In genomic region chrX:46579250-46579649, GRCh38 we compare ENCODE assay signal across 22 cellular contexts. TPM values are rescaled to one million over a fixed set of nuclear protein-coding genes. Genes with fewer than 3 reads are reported as not detected.
A peak's percentile ranks its signal among the peaks of the same experiment; 100 is the strongest.
DNase-seq lines count a peak whose midpoint lies in the region; FAIRE-seq and TF ChIP-seq lines count a peak whose summit lies in the region.
"Had no signal": no experiment of that assay in that cellular context is flagged by ENCODE, and none has a peak within 500 bp of the region (broad histone marks: within the 10 kb centered on the region; RNA-seq: fewer than 3 reads in every experiment).

No MANE protein-coding gene starts in this region.

- no peak overlapping the region for H3K27ac Mint-ChIP-seq in activated CD4-positive, alpha-beta T cell treated with anti-CD3 and anti-CD28 coated beads, Interleukin-2, amount 10 ng/mL, durations not matched to agents 24 days and 14 days

- no peak for TF ChIP-seq POLR2A in endothelial cell of umbilical vein (IDR thresholded peaks at IDR 0.05; ENCODE audit: low read depth, low read length)

- peak overlapping the region in 9 of 11 experiments; percentile 18 to 76 (median 39); a peak in 12 of 22 replicates for H3K4me2 ChIP-seq in BLaER1 treated with 17β-estradiol and CSF1 and Interleukin-3, amounts not matched to agents 10 nM and 100 nM
- no peak overlapping the region for H3K4me2 ChIP-seq in endothelial cell of umbilical vein (ENCODE audit: insufficient read depth, low read length)

- CTCF ChIA-PET in HEK293 (lab: Yijun Ruan, JAX) (no interaction called here), endothelial cell of umbilical vein (lab: Charles Lee) (interaction anchor here (0.8 to 1.0 kb wide), 3 partner anchors 9 to 24 kb away, joined by 3 to 4 read pairs (median 3); no protein-coding TSS in a partner anchor)

- peaks cover 24% of the 10 kb centered on the region for H3K36me3 Mint-ChIP-seq in activated CD4-positive, alpha-beta T cell treated with anti-CD3 and anti-CD28 coated beads, Interleukin-2, amount 10 ng/mL, durations not matched to agents 24 days and 14 days (ENCODE audit: low read depth)

- H3K9me3 ChIP-seq in BLaER1 treated with 17β-estradiol and CSF1 and Interleukin-3, amounts not matched to agents 10 nM and 100 nM (replicated peaks in 1 of 11) = peaks cover 9 to 19% (median 12%) of the 10 kb centered on the region in 11 experiments
- H3K9me3 ChIP-seq in HEK293 (ENCODE audit: control insufficient read depth, insufficient read depth, low read depth, low read length) = no peaks in the 10 kb centered on the region
- H3K9me3 ChIP-seq in endothelial cell of umbilical vein (replicated peaks; ENCODE audit: control insufficient read depth, insufficient read depth, low read length) = no peaks in the 10 kb centered on the region
- H3K9me3 ChIP-seq: SJCRH30 had no signal

- intact Hi-C loops in activated CD4-positive, alpha-beta T cell treated with anti-CD3 and anti-CD28 coated beads, Interleukin-2, amount 10 ng/mL, durations not matched to agents 24 days and 14 days (cut with micrococcal nuclease) = no loop called here
- intact Hi-C loops in endothelial cell of umbilical vein (cut with micrococcal nuclease) = loop anchor here (10.0 kb wide), 1 partner anchor 216 kb away; no protein-coding TSS in a partner anchor

- H3K36me3 ChIP-seq in BLaER1 treated with 17β-estradiol and CSF1 and Interleukin-3, amounts not matched to agents 10 nM and 100 nM = peaks cover 0 to 16% (median 0%) of the 10 kb centered on the region in 11 experiments; a peak in 5 of 22 replicates
- H3K36me3 ChIP-seq in HEK293 (ENCODE audit: control insufficient read depth in 2 of 2, insufficient read depth in 1 of 2, low read length in 2 of 2) (no peaks in the 10 kb centered on the region; a peak in 1 of 3 replicates), endothelial cell of umbilical vein (ENCODE audit: control insufficient read depth in 2 of 2, extremely low read depth in 1 of 2, insufficient read depth in 2 of 2, low read length in 2 of 2) (no peaks in the 10 kb centered on the region)
- H3K36me3 ChIP-seq: SJCRH30 had no signal

- H3K9me3 Mint-ChIP-seq in activated CD4-positive, alpha-beta T cell treated with anti-CD3 and anti-CD28 coated beads, Interleukin-2, amount 10 ng/mL, durations not matched to agents 24 days and 14 days = no peaks in the 10 kb centered on the region

- H3K9me1 ChIP-seq in endothelial cell of umbilical vein (replicated peaks; ENCODE audit: control insufficient read depth, extremely low read depth, insufficient read depth, low read length) = no peaks in the 10 kb centered on the region

- no peaks in the 10 kb centered on the region for H3K27me3 Mint-ChIP-seq in activated CD4-positive, alpha-beta T cell treated with anti-CD3 and anti-CD28 coated beads, Interleukin-2, amount 10 ng/mL, durations not matched to agents 24 days and 14 days

- H4K20me1 ChIP-seq in BLaER1 treated with 17β-estradiol and CSF1 and Interleukin-3, amounts not matched to agents 10 nM and 100 nM = no peaks in the 10 kb centered on the region; a peak in 1 of 22 replicates
- no peaks in the 10 kb centered on the region for H4K20me1 ChIP-seq in endothelial cell of umbilical vein (replicated peaks; ENCODE audit: control insufficient read depth, extremely low read depth, insufficient read depth, low read length)

- H3K4me3 ChIP-seq in BLaER1 treated with 17β-estradiol and CSF1 and Interleukin-3, amounts not matched to agents 10 nM and 100 nM = no peak overlapping the region
- no peak overlapping the region for H3K4me3 ChIP-seq in HEK293 (ENCODE audit: low read depth, low read length)
- no peak overlapping the region for H3K4me3 ChIP-seq in endothelial cell of umbilical vein (replicated peaks in 1 of 3; ENCODE audit: insufficient read depth in 1 of 3, low read depth in 1 of 3, low read length in 3 of 3)
- H3K4me3 ChIP-seq: K562, SJCRH30 had no signal

- no peak overlapping the region for H2AFZ ChIP-seq in endothelial cell of umbilical vein (ENCODE audit: low read depth, low read length)

- TF ChIP-seq CTCF in HEK293 (tag by site-specific recombination; IDR thresholded peaks at IDR 0.05) (no peak), endothelial cell of umbilical vein (IDR thresholded peaks at IDR 0.05; ENCODE audit: extremely low read depth in 1 of 2, insufficient read depth in 1 of 2, low read depth in 1 of 2, low read length in 2 of 2) (no peak)

- H3K4me3 Mint-ChIP-seq in activated CD4-positive, alpha-beta T cell treated with anti-CD3 and anti-CD28 coated beads, Interleukin-2, amount 10 ng/mL, durations not matched to agents 24 days and 14 days = peak overlapping the region; percentile 11

- H3K27ac ChIP-seq in BLaER1 treated with 17β-estradiol and CSF1 and Interleukin-3, amounts not matched to agents 10 nM and 100 nM = no peak overlapping the region
- H3K27ac ChIP-seq in HEK293 (ENCODE audit: extremely low read depth, low read depth, low read length) = no peak overlapping the region
- H3K27ac ChIP-seq in endothelial cell of umbilical vein (ENCODE audit: insufficient read depth, low read depth, low read length) = no peak overlapping the region
- H3K27ac ChIP-seq: SJCRH30 had no signal

- no peaks in the 10 kb centered on the region for H3K27me3 ChIP-seq in BLaER1 treated with 17β-estradiol and CSF1 and Interleukin-3, amounts not matched to agents 10 nM and 100 nM
- H3K27me3 ChIP-seq in endothelial cell of umbilical vein (ENCODE audit: control insufficient read depth in 2 of 2, insufficient read depth in 2 of 2, low read length in 2 of 2) = no peaks in the 10 kb centered on the region
- H3K27me3 ChIP-seq: SJCRH30 had no signal

- no TSS peak for BruUV-seq in endothelial cell of umbilical vein (replicated peaks; lab: Mats Ljungman, UMichigan)

- peaks cover 25% of the 10 kb centered on the region for H3K4me1 Mint-ChIP-seq in activated CD4-positive, alpha-beta T cell treated with anti-CD3 and anti-CD28 coated beads, Interleukin-2, amount 10 ng/mL, durations not matched to agents 24 days and 14 days

- peaks cover 9% of the 10 kb centered on the region for H3K79me2 ChIP-seq in endothelial cell of umbilical vein (ENCODE audit: control insufficient read depth, insufficient read depth, low read length)

- FAIRE-seq in endothelial cell of umbilical vein (lab: Jason Lieb, UNC) = peak; percentile 24
- FAIRE-seq: GM12892, H1, K562 had no signal

- dilution Hi-C loops in endothelial cell of umbilical vein (cut with MboI; ENCODE audit: extremely low pct_ligation_motif_present, low sequenced_read_pairs) = no loop called here

- no peak for DNase-seq in activated CD4-positive, alpha-beta T cell treated with anti-CD3 and anti-CD28 coated beads, Interleukin-2, amount 10 ng/mL, durations not matched to agents 24 days and 14 days
- no peak for DNase-seq in activated CD4-positive, alpha-beta T cell treated with anti-CD3 and anti-CD28 coated beads for 1 hour
- no peak for DNase-seq in endothelial cell of umbilical vein (ENCODE audit: low read depth, low spot score)
- DNase-seq in NAMALWA (ENCODE audit: low spot score) = no peak
- no peak for DNase-seq in NCI-H2196 (lab: John Stamatoyannopoulos, UW; ENCODE audit: unreplicated experiment)
- DNase-seq: Calu3, DND-41, HCEC 1CT, Kasumi-1, NCI-H1105, NCI-H1436 treated with DMSO at 0.1 percent for 48 hours, NCI-H187 treated with DMSO at 0.1 percent for 48 hours, NCI-H2171 treated with DMSO at 0.1 percent for 48 hours, NCI-H524 treated with DMSO at 0.1 percent for 48 hours, NCI-H774, PC-3, SJCRH30 had no signal

- peaks cover 46 to 69% (median 55%) of the 10 kb centered on the region in 10 experiments for H3K4me1 ChIP-seq in BLaER1 treated with 17β-estradiol and CSF1 and Interleukin-3, amounts not matched to agents 10 nM and 100 nM
- peaks cover 8% of the 10 kb centered on the region; the same call in 1 of the 2 replicates for H3K4me1 ChIP-seq in HEK293 (ENCODE audit: control insufficient read depth, insufficient read depth, low read length)
- H3K4me1 ChIP-seq in endothelial cell of umbilical vein (ENCODE audit: control insufficient read depth, extremely low read depth, insufficient read depth, low read length) = peaks cover 40% of the 10 kb centered on the region

- H3K9ac ChIP-seq in BLaER1 treated with 17β-estradiol and CSF1 and Interleukin-3, amounts not matched to agents 10 nM and 100 nM = no peak overlapping the region
- H3K9ac ChIP-seq in endothelial cell of umbilical vein (replicated peaks; ENCODE audit: extremely low read depth, insufficient read depth, low read length) = no peak overlapping the region

- POLR2A ChIA-PET in HEK293 (lab: Yijun Ruan, JAX) (interaction anchor here (0.6 to 0.7 kb wide), 2 partner anchors 105 to 1678 kb away, joined by 4 to 5 read pairs; no protein-coding TSS in a partner anchor), endothelial cell of umbilical vein (lab: Charles Lee) (no interaction called here)

TF ChIP-seq in HEK293, 187 proteins besides CTCF, POLR2A, EP300 and RAD21 (continues in another document):
- TF ChIP-seq ZNF473 (tag by site-specific recombination; IDR thresholded peaks at IDR 0.05) = no peak

TF ChIP-seq in endothelial cell of umbilical vein, 7 proteins besides CTCF, POLR2A, EP300 and RAD21 (continues in another document):
- no peak for TF ChIP-seq EZH2 (IDR thresholded peaks at IDR 0.05; ENCODE audit: borderline replicate concordance, low read depth, low read length, severe bottlenecking)
- TF ChIP-seq POLR2AphosphoS5 (IDR thresholded peaks at IDR 0.05; ENCODE audit: insufficient read depth, low read depth, low read length) = no peak

RNA-seq across cellular contexts. Expression of gene CHST7, which starts 5.7 kb away (rescaled TPM):
- total RNA-seq in activated CD4-positive, alpha-beta T cell treated with anti-CD3 and anti-CD28 coated beads, Interleukin-2, amount 10 ng/mL, durations not matched to agents 24 days and 14 days = 6.5 and 6.9 TPM in 2 replicates
- 9.8 and 11.2 TPM in 2 replicates for total RNA-seq in endothelial cell of umbilical vein
- polyA plus RNA-seq in endothelial cell of umbilical vein = 4.5 and 5.2 TPM in 2 replicates
- polyA plus RNA-seq in endothelial cell of umbilical vein (2011; cell fraction: cytosol; rRNA removed) = 2.5 and 3.7 TPM in 2 replicates
- polyA plus RNA-seq in endothelial cell of umbilical vein (2011; cell fraction: nucleus; rRNA removed) = 1.2 and 1.6 TPM in 2 replicates
- polyA plus RNA-seq in endothelial cell of umbilical vein (2012) = 5.2 and 9.5 TPM in 2 replicates
- polyA minus RNA-seq in endothelial cell of umbilical vein = 2.3 and 3.7 TPM in 2 replicates
- polyA minus RNA-seq in endothelial cell of umbilical vein (2011; cell fraction: cytosol; rRNA and poly(A)+ RNA removed) = 0.51 TPM
- polyA minus RNA-seq in endothelial cell of umbilical vein (2011; cell fraction: nucleus; rRNA and poly(A)+ RNA removed) = 1.9 and 3.0 TPM in 2 replicates

RNA-seq across cellular contexts. Expression of gene ZNF674, which starts 34.0 kb away (rescaled TPM):
- total RNA-seq in activated CD4-positive, alpha-beta T cell treated with anti-CD3 and anti-CD28 coated beads, Interleukin-2, amount 10 ng/mL, durations not matched to agents 24 days and 14 days = 2.1 and 2.6 TPM in 2 replicates
- total RNA-seq in endothelial cell of umbilical vein = 5.7 and 6.7 TPM in 2 replicates
- 2.3 and 2.5 TPM in 2 replicates for polyA plus RNA-seq in endothelial cell of umbilical vein
- 2.0 and 2.4 TPM in 2 replicates for polyA plus RNA-seq in endothelial cell of umbilical vein (2011; cell fraction: cytosol; rRNA removed)
- 7.8 TPM in 2 replicates for polyA plus RNA-seq in endothelial cell of umbilical vein (2011; cell fraction: nucleus; rRNA removed)
- 2.7 and 3.3 TPM in 2 replicates for polyA plus RNA-seq in endothelial cell of umbilical vein (2012)
- 10.4 and 10.9 TPM in 2 replicates for polyA minus RNA-seq in endothelial cell of umbilical vein
- polyA minus RNA-seq in endothelial cell of umbilical vein (2011; cell fraction: cytosol; rRNA and poly(A)+ RNA removed) = 3.5 TPM
- 10.9 and 11.3 TPM in 2 replicates for polyA minus RNA-seq in endothelial cell of umbilical vein (2011; cell fraction: nucleus; rRNA and poly(A)+ RNA removed)
